Comparison of ENCODE assay signal across 16 cellular contexts in the genomic region with DNA sequence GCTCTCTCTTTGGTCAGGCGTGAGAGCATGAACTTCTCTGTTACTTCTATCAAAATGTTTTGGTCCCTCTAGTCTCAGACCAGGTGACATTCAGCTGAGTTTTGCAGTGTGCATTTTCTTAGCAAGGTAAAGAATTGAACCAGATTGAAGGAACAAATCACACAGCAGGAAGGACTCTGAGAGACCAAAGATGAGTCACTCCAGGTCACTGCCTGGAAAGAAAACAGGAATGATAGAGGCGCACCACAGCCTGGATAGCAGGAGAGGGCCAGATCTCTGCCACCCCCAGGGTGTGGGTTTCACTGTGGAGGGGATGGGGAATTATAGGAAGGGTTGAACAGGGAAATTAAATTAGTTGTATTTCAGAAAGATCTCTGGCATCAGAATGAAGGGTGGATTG.
DNase-seq lines count a peak whose midpoint lies in the region; TF ChIP-seq lines count a peak whose summit lies in the region.
"Had no signal": no experiment of that assay in that cellular context is flagged by ENCODE, and none has a peak within 500 bp of the region (broad histone marks: within the 10 kb centered on the region; RNA-seq: fewer than 3 reads in every experiment).

No MANE protein-coding gene starts in this region.

- TF ChIP-seq CTCF in RWPE1 (conservative IDR thresholded peaks at IDR 0.05; ENCODE audit: low read depth) (no peak), foreskin fibroblast (IDR thresholded peaks at IDR 0.05; ENCODE audit: low read depth, low read length) (no peak)

- H3K4me3 ChIP-seq in foreskin fibroblast (ENCODE audit: low read depth in 1 of 2, low read length in 2 of 2) (no peak overlapping the region), MG63 (no peak overlapping the region)
- H3K4me3 ChIP-seq: coronary artery, Peyer's patch, psoas muscle, testis had no signal

- no peaks in the 10 kb centered on the region for H3K9me3 ChIP-seq in MG63
- H3K9me3 ChIP-seq: Peyer's patch, psoas muscle, testis had no signal

- CTCF ChIA-PET in RWPE1 (lab: Yijun Ruan, JAX), result interaction anchor here (0.6 kb wide), 1 partner anchor 10 kb away, joined by 4 read pairs; no protein-coding TSS in a partner anchor

- no peak overlapping the region for H3K27ac ChIP-seq in RWPE1
- H3K27ac ChIP-seq: coronary artery, Peyer's patch, psoas muscle, testis had no signal

- H3K27me3 ChIP-seq in MG63, result no peaks in the 10 kb centered on the region
- H3K27me3 ChIP-seq: Peyer's patch, testis had no signal

- DNase-seq in GM03348 (ENCODE audit: low spot score) (peak; percentile 36), RWPE1 (ENCODE audit: low spot score) (peak; percentile 14), foreskin fibroblast (peak; percentile 17 to 38), pons (ENCODE audit: low spot score) (peak; percentile 24), HT-29 (ENCODE audit: low spot score) (no peak), islet precursor cell (no peak), MG63 (no peak)
- DNase-seq: activated CD4-positive, alpha-beta T cell treated with anti-CD3 and anti-CD28 coated beads, Interleukin-2, amount 10 ng/mL, durations not matched to agents 24 days and 14 days; activated CD8-positive, alpha-beta memory T cell treated with anti-CD3 and anti-CD28 coated beads, Interleukin-2, amount 10 ng/mL, durations not matched to agents 7 days and 5 days; left ventricle myocardium superior; nephron progenitor cell; NK-92 treated with Interleukin-12 subunit alpha and Interleukin-12 subunit beta, amount 100 ng/mL, for 24 hours; Peyer's patch; psoas muscle; testis had no signal

- no peaks in the 10 kb centered on the region for H3K36me3 ChIP-seq in MG63
- H3K36me3 ChIP-seq: Peyer's patch had no signal

- POLR2A ChIA-PET in RWPE1 (lab: Yijun Ruan, JAX; ENCODE audit: low non-redundant PET), result no interaction called here

Comparison
In these comparisons a context has a peak if more than half of its experiments do, and no peak if none do; other contexts are left out.
1. DNase-seq: peak in GM03348 (single experiment), RWPE1 (single experiment), foreskin fibroblast (2 of 2) and pons (single experiment); none in HT-29 (single experiment), islet precursor cell (single experiment) and MG63 (single experiment).